20 cellular contexts compared by ENCODE assay signal in the genomic region with DNA sequence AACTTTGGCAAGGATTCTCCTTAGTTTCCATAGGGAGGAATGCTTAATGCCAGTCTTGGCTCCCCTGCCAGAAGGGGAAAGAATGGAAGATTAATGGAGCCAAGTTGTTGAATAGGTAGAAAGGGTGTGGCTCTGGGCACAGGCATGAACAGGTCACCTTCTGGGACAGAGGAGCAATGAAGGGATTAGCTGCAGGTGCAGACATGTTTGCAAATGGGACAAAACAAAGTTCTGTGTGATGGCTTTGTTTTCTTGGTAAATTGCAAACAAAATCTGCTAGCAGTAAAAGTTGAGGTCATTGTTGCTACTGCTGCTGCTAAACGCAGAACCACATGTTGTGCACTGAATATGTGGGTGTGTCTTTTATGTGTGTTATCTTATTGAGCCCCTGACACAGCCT.
"Had no signal": no experiment of that assay in that cellular context is flagged by ENCODE, and none has a peak within 500 bp of the region (broad histone marks: within the 10 kb centered on the region; RNA-seq: fewer than 3 reads in every experiment).

No MANE protein-coding gene starts in this region.

- FAIRE-seq: astrocyte had no signal

- H3K9me3 ChIP-seq: colonic mucosa, heart left ventricle had no signal

- H3K27ac ChIP-seq: colonic mucosa, heart left ventricle, VCaP had no signal

- H3K27me3 ChIP-seq: colonic mucosa, heart left ventricle had no signal

- H3K4me3 ChIP-seq: colonic mucosa, heart left ventricle had no signal

- DNase-seq: activated CD4-positive, alpha-beta memory T cell treated with anti-CD3 and anti-CD28 coated beads, Interleukin-2, amount 10 ng/mL, durations not matched to agents 7 days and 5 days; activated naive CD4-positive, alpha-beta T cell treated with Interleukin-2 at 50 U/mL for 16 hours; activated naive CD8-positive, alpha-beta T cell treated with anti-CD3 and anti-CD28 coated beads, Interleukin-2, amount 50 U/mL, for 24 hours; caudate nucleus; colonic mucosa; foreskin fibroblast; heart left ventricle; islet precursor cell; left ventricle myocardium superior; mesendoderm; nephron progenitor cell; stimulated activated CD4-positive, alpha-beta T cell treated with anti-CD3 and anti-CD28 coated beads, Interleukin-12 subunit alpha, Interleukin-12 subunit beta, amount 100 ng/mL, for 4 hours; stimulated activated naive CD4-positive, alpha-beta T cell; substantia nigra; T-cell; T1000; trophoblast cell had no signal

- ATAC-seq: activated naive CD8-positive, alpha-beta T cell treated with anti-CD3 and anti-CD28 coated beads, Interleukin-2, amount 50 U/mL, for 24 hours; heart left ventricle; left ventricle myocardium superior; sciatic nerve; T-cell had no signal

- H3K36me3 ChIP-seq: colonic mucosa, heart left ventricle had no signal

- H3K4me1 ChIP-seq: colonic mucosa, heart left ventricle had no signal
